ENCODE assay signal across 8 cellular contexts in the genomic region with DNA sequence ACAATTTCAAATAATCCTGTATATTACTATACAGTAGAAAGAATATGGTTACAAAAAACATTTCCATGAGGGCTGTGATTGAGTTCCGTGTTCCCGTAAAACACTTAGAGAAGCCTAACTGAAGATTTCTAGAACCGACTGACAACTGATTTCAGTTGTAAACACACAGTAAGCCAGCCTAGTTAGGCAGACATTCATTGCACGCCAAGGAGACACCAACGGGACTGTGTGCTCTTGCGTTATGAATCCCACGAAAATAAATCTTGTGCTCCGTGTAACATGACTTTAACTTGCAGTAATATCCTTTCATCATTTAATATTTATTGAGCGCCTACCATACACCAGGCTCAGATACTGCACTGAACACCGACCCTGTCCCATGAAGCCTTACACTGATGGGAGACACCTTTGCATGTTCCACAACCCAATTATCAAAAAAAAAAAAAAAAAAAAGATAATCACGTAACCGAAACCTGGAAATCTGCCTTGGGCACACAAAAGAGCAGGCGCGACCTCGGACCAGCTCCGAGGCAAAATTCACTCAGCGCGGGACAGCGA. TPM values are rescaled to one million over a fixed set of nuclear protein-coding genes. Genes with fewer than 3 reads are reported as not detected.
DNase-seq lines count a peak whose midpoint lies in the region; ATAC-seq and TF ChIP-seq lines count a peak whose summit lies in the region.

No MANE protein-coding gene starts in this region.

- no peaks in the 10 kb centered on the region for H3K9me3 Mint-ChIP-seq in activated naive CD4-positive, alpha-beta T cell treated with anti-CD3 and anti-CD28 coated beads, Interleukin-2, amount 10 ng/mL, durations not matched to agents 7 days and 5 days
- no peaks in the 10 kb centered on the region for H3K9me3 Mint-ChIP-seq in immature natural killer cell

- H3K27me3 ChIP-seq in stomach = no peaks in the 10 kb centered on the region

- intact Hi-C loops in stomach (cut with DNase I; ENCODE audit: low total_unique reads) = no loop called here

- H3K4me1 ChIP-seq in stomach = peaks cover 10 to 46% (median 33%) of the 10 kb centered on the region in 4 donors

- no peaks in the 10 kb centered on the region for H3K36me3 Mint-ChIP-seq in activated naive CD4-positive, alpha-beta T cell treated with anti-CD3 and anti-CD28 coated beads, Interleukin-2, amount 10 ng/mL, durations not matched to agents 7 days and 5 days
- H3K36me3 Mint-ChIP-seq in immature natural killer cell = no peaks in the 10 kb centered on the region

- DNase-seq in DMS53 (lab: John Stamatoyannopoulos, UW) (peak; percentile 67), immature natural killer cell (no peak), stomach (no peak), GM20000 (ENCODE audit: low spot score) (no peak), 8988T (no peak)
- no peak for DNase-seq in activated naive CD4-positive, alpha-beta T cell treated with anti-CD3 and anti-CD28 coated beads, Interleukin-2, amount 10 ng/mL, durations not matched to agents 7 days and 5 days

- H3K4me1 Mint-ChIP-seq in activated naive CD4-positive, alpha-beta T cell treated with anti-CD3 and anti-CD28 coated beads, Interleukin-2, amount 10 ng/mL, durations not matched to agents 7 days and 5 days = peaks cover 26% of the 10 kb centered on the region
- peaks cover 33 to 48% of the 10 kb centered on the region in 2 donors for H3K4me1 Mint-ChIP-seq in immature natural killer cell

- no peaks in the 10 kb centered on the region for H3K36me3 ChIP-seq in stomach

- peak overlapping the region; percentile 23 to 94 (median 91) for H3K27ac ChIP-seq in stomach

- WGBS in stomach, 5 donors = 0 to 1% (median 1%) methylated on average over 19 of the region's 19 CpGs

- H3K4me3 Mint-ChIP-seq in activated naive CD4-positive, alpha-beta T cell treated with anti-CD3 and anti-CD28 coated beads, Interleukin-2, amount 10 ng/mL, durations not matched to agents 7 days and 5 days = peak overlapping the region; percentile 91
- peak overlapping the region; percentile 93 to 99 (median 95) for H3K4me3 Mint-ChIP-seq in immature natural killer cell

- no peak for TF ChIP-seq POLR2A in stomach (IDR thresholded peaks at IDR 0.05)

- H3K4me3 ChIP-seq in stomach = peak overlapping the region; percentile 77 to 94 (median 87)

- H3K27me3 Mint-ChIP-seq in activated naive CD4-positive, alpha-beta T cell treated with anti-CD3 and anti-CD28 coated beads, Interleukin-2, amount 10 ng/mL, durations not matched to agents 7 days and 5 days = peaks cover under 1% of the 10 kb centered on the region
- peaks cover 0 to 9% (median 4%) of the 10 kb centered on the region in 3 donors for H3K27me3 Mint-ChIP-seq in immature natural killer cell (ENCODE audit: low read depth in 3 of 3)

- no peak for TF ChIP-seq EP300 in stomach (IDR thresholded peaks at IDR 0.05)

- peak overlapping the region; percentile 94 for H3K27ac Mint-ChIP-seq in activated naive CD4-positive, alpha-beta T cell treated with anti-CD3 and anti-CD28 coated beads, Interleukin-2, amount 10 ng/mL, durations not matched to agents 7 days and 5 days
- peak overlapping the region; percentile 91 to 98 (median 96) for H3K27ac Mint-ChIP-seq in immature natural killer cell

- no peaks in the 10 kb centered on the region for H3K9me3 ChIP-seq in stomach

- CTCF ChIA-PET in activated naive CD4-positive, alpha-beta T cell treated with anti-CD3 and anti-CD28 coated beads, Interleukin-2, amount 10 ng/mL, durations not matched to agents 7 days and 5 days (lab: Charles Lee) = interaction anchor here (1.0 to 1.2 kb wide), 2 partner anchors 18 to 158 kb away, joined by 3 to 5 read pairs; no protein-coding TSS in a partner anchor

- TF ChIP-seq CTCF in stomach (IDR thresholded peaks at IDR 0.05) (peak in 1 of 7 experiments; percentile 7), GM20000 (IDR thresholded peaks at IDR 0.05; ENCODE audit: extremely low read depth, missing control alignments) (no peak)

- ATAC-seq in GM19463 (IDR thresholded peaks at IDR 0.05; ENCODE audit: unreplicated experiment) (peak; percentile 5), HG03521 (IDR thresholded peaks at IDR 0.05; ENCODE audit: unreplicated experiment) (peak; percentile 11)

RNA-seq across cellular contexts. Expression of a gene that starts 0.4 kb away (rescaled TPM):
- 10 to 100 TPM; 21.9 to 38.9 (median 27.7) TPM for polyA plus RNA-seq in immature natural killer cell
- total RNA-seq in stomach = 10 to 100 TPM; 12.5 to 55.9 (median 23.3) TPM
- 10 to 100 TPM in 1 of 3 donors, 1 to 10 TPM in 2; 8.4 to 21.7 (median 9.7) TPM for polyA plus RNA-seq in stomach
